12 cellular contexts compared by ENCODE assay signal in the genomic region with DNA sequence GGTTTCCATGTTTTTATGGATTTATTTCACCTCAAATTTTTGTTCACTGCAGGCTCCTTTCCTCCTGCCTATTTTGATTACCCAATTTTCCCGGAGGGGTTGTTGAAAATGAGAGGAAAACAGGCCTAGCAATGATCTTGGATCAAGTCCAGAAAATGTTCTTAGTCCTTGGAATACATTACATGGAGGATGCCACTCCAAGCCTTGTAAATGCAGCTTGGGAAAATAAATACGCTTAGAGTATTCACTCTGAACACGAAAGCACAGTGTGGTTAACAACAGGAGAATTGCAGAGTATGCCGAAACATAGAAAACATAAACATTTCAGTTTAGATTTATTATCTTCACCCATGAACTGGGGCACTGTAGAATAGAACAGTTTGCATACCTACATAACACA. TPM values are rescaled to one million over a fixed set of nuclear protein-coding genes. Genes with fewer than 3 reads are reported as not detected.
A peak's percentile ranks its signal among the peaks of the same experiment; 100 is the strongest.
DNase-seq lines count a peak whose midpoint lies in the region; ATAC-seq and TF ChIP-seq lines count a peak whose summit lies in the region.
"Had no signal": no experiment of that assay in that cellular context is flagged by ENCODE, and none has a peak within 500 bp of the region (broad histone marks: within the 10 kb centered on the region; RNA-seq: fewer than 3 reads in every experiment).

No MANE protein-coding gene starts in this region.

- ATAC-seq in GM18511 (IDR thresholded peaks at IDR 0.05; ENCODE audit: unreplicated experiment) = no peak
- ATAC-seq: K562 had no signal

- no peaks in the 10 kb centered on the region for H3K79me2 ChIP-seq in fibroblast of lung (ENCODE audit: control insufficient read depth, insufficient read depth, low read length)

- H3K9me3 ChIP-seq in fibroblast of lung (ENCODE audit: control insufficient read depth, insufficient read depth, low read depth, low read length) (no peaks in the 10 kb centered on the region), spleen (no peaks in the 10 kb centered on the region), stomach (no peaks in the 10 kb centered on the region)

- no peaks in the 10 kb centered on the region for H4K20me1 ChIP-seq in fibroblast of lung (ENCODE audit: control insufficient read depth, extremely low read depth, insufficient read depth, low read length)

- no peak for TF ChIP-seq EP300 in stomach (IDR thresholded peaks at IDR 0.05)

- DNase-seq in NCI-H524 (lab: John Stamatoyannopoulos, UW) (peak; percentile 10 to 47), NCI-H524 treated with DMSO at 0.1 percent for 48 hours (lab: John Stamatoyannopoulos, UW) (no peak), NCI-H2227 treated with DMSO at 0.1 percent for 48 hours (lab: John Stamatoyannopoulos, UW) (peak; percentile 79), fibroblast of lung (ENCODE audit: low read depth in 2 of 2) (peak; percentile 12 to 89), spleen (no peak), stomach (no peak)
- no peak for DNase-seq in activated CD4-positive, alpha-beta T cell treated with anti-CD3 and anti-CD28 coated beads for 48 hours
- DNase-seq: activated T-cell treated with anti-CD3 and anti-CD28 coated beads for 4 hours; EL; stimulated activated naive CD4-positive, alpha-beta T cell had no signal

- 59 to 74% (median 69%) methylated on average over 4 of the region's 4 CpGs for WGBS in spleen, 5 donors
- 46 to 59% (median 57%) methylated on average over 4 of the region's 4 CpGs for WGBS in stomach, 5 donors

- peaks cover 14% of the 10 kb centered on the region for H3K4me1 ChIP-seq in fibroblast of lung (ENCODE audit: control insufficient read depth, extremely low read depth, insufficient read depth, low read length)
- H3K4me1 ChIP-seq in spleen = peaks cover 4 to 58% (median 26%) of the 10 kb centered on the region in 6 donors
- peaks cover 0 to 11% (median 5%) of the 10 kb centered on the region in 4 donors for H3K4me1 ChIP-seq in stomach

- no peak overlapping the region for H3K4me2 ChIP-seq in fibroblast of lung (ENCODE audit: extremely low read depth, insufficient read depth, low read length)

- H3K27ac ChIP-seq in fibroblast of lung (ENCODE audit: insufficient read depth, low read length) = no peak overlapping the region
- H3K27ac ChIP-seq in spleen = peak overlapping the region; percentile 6 to 84 (median 52)
- H3K27ac ChIP-seq in stomach = no peak overlapping the region

- H3K27me3 ChIP-seq in fibroblast of lung (ENCODE audit: control insufficient read depth, insufficient read depth, low read length) = no peaks in the 10 kb centered on the region
- H3K27me3 ChIP-seq in spleen (replicated peaks in 1 of 7) = no peaks in the 10 kb centered on the region
- H3K27me3 ChIP-seq in stomach = no peaks in the 10 kb centered on the region

- TF ChIP-seq CTCF in fibroblast of lung (conservative IDR thresholded peaks at IDR 0.05 in 1 of 2, IDR thresholded peaks at IDR 0.05 in 1 of 2; ENCODE audit: low read depth in 1 of 2, low read length in 2 of 2) (no peak), spleen (IDR thresholded peaks at IDR 0.05 in 8 of 11, conservative IDR thresholded peaks at IDR 0.05 in 3 of 11) (no peak), stomach (IDR thresholded peaks at IDR 0.05) (no peak)

- H3K36me3 ChIP-seq in fibroblast of lung (ENCODE audit: control insufficient read depth, insufficient read depth, low read length) (no peaks in the 10 kb centered on the region), spleen (no peaks in the 10 kb centered on the region), stomach (no peaks in the 10 kb centered on the region)

- H3K9ac ChIP-seq in fibroblast of lung (ENCODE audit: insufficient read depth, low read length) = no peak overlapping the region

- peak overlapping the region; percentile 48 for H2AFZ ChIP-seq in fibroblast of lung (ENCODE audit: low read length)

- intact Hi-C loops in spleen (cut with DNase I; ENCODE audit: low total_unique reads) = no loop called here
- intact Hi-C loops in stomach (cut with DNase I; ENCODE audit: low total_unique reads) = no loop called here

- peak in 1 of 3 donors; percentile 57 for TF ChIP-seq POLR2A in spleen (IDR thresholded peaks at IDR 0.05)
- no peak for TF ChIP-seq POLR2A in stomach (IDR thresholded peaks at IDR 0.05)

- H3K4me3 ChIP-seq in fibroblast of lung (replicated peaks in 1 of 4; ENCODE audit: control extremely low read depth in 1 of 4, insufficient read depth in 1 of 4, low read depth in 3 of 4, low read length in 4 of 4) (no peak overlapping the region), spleen (peak overlapping the region in 1 of 8 donors; percentile 37), stomach (no peak overlapping the region)
- H3K4me3 ChIP-seq: K562 had no signal

RNA-seq across cellular contexts. Expression of a gene that starts 7.8 kb away (rescaled TPM):
- total RNA-seq in fibroblast of lung = 41.0 and 93.5 TPM in 2 replicates
- 7.5 and 102 TPM in 2 replicates for polyA plus RNA-seq in fibroblast of lung
- polyA plus RNA-seq in fibroblast of lung (2012) = 3.3 and 51.4 TPM in 2 replicates
- polyA minus RNA-seq in fibroblast of lung (ENCODE audit: low replicate concordance) = 0.59 and 11.0 TPM in 2 replicates
- total RNA-seq in spleen = 1,000 to 10,000 TPM in 1 of 7 donors, 100 to 1,000 TPM in 6; 261 to 1,075 (median 759) TPM
- polyA plus RNA-seq in spleen = 100 to 1,000 TPM in 1 of 3 donors, 10 to 100 TPM in 2; 35.7 to 115 (median 60.3) TPM
- total RNA-seq in stomach = 100 to 1,000 TPM in 1 of 5 donors, 10 to 100 TPM in 4; 23.3 to 346 (median 48.7) TPM
- 10 to 100 TPM in 2 of 3 donors, 1 to 10 TPM in 1; 5.5 to 28.6 (median 11.3) TPM for polyA plus RNA-seq in stomach

Comparison
In these comparisons a context has a peak if more than half of its experiments do, and no peak if none do; other contexts are left out.
1. DNase-seq: peak in NCI-H524 (2 of 2), NCI-H2227 treated with DMSO at 0.1 percent for 48 hours (single experiment) and fibroblast of lung (2 of 2); none in NCI-H524 treated with DMSO at 0.1 percent for 48 hours (single experiment), spleen (single experiment), stomach (single experiment) and activated CD4-positive, alpha-beta T cell treated with anti-CD3 and anti-CD28 coated beads for 48 hours (single experiment).
2. H3K27ac ChIP-seq: peak in spleen (8 of 8); none in fibroblast of lung (single experiment) and stomach (0 of 5).